Comparison of ENCODE assay signal across 2 cellular contexts in the genomic region with DNA sequence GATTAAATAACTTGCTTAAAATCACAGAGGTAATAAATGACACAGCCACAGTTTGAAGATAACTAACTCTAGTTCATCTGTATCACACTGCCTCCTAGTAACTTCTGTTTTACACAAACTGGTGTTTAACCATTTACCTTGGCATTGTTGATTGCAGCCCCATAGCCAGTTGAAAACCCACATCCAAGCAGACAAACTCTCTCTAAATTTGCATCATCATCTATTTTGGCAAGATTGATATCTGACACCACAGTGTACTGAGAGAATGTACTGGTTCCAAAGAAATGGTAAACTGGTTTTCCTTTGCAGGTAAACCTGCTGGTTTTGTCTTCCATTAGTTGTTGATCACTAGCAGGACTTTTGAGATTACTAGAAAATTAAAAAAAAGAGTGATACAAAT.
TF ChIP-seq lines count a peak whose summit lies in the region.

No MANE protein-coding gene starts in this region.

TF ChIP-seq in IMR-90, 13 proteins besides CTCF, POLR2A, EP300 and RAD21:
- TF ChIP-seq CHD1 (IDR thresholded peaks at IDR 0.05; ENCODE audit: low read depth, low read length) = no peak
- peak; percentile 12; the same call in 1 of the 2 replicates for TF ChIP-seq MAFK (IDR thresholded peaks at IDR 0.05; ENCODE audit: low read depth, low read length)
- no peak for TF ChIP-seq SMC3 (IDR thresholded peaks at IDR 0.05; ENCODE audit: low read depth, low read length)
- TF ChIP-seq MAZ (IDR thresholded peaks at IDR 0.05; ENCODE audit: borderline replicate concordance, low read depth, low read length) = no peak
- TF ChIP-seq, protein P1, sequence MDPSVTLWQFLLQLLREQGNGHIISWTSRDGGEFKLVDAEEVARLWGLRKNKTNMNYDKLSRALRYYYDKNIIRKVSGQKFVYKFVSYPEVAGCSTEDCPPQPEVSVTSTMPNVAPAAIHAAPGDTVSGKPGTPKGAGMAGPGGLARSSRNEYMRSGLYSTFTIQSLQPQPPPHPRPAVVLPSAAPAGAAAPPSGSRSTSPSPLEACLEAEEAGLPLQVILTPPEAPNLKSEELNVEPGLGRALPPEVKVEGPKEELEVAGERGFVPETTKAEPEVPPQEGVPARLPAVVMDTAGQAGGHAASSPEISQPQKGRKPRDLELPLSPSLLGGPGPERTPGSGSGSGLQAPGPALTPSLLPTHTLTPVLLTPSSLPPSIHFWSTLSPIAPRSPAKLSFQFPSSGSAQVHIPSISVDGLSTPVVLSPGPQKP (IDR thresholded peaks at IDR 0.05; ENCODE audit: borderline replicate concordance, low read depth, low read length) = no peak
- TF ChIP-seq, protein P2, sequence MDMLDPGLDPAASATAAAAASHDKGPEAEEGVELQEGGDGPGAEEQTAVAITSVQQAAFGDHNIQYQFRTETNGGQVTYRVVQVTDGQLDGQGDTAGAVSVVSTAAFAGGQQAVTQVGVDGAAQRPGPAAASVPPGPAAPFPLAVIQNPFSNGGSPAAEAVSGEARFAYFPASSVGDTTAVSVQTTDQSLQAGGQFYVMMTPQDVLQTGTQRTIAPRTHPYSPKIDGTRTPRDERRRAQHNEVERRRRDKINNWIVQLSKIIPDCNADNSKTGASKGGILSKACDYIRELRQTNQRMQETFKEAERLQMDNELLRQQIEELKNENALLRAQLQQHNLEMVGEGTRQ (IDR thresholded peaks at IDR 0.05; ENCODE audit: low read depth, low read length) = no peak
- TF ChIP-seq BHLHE40 (IDR thresholded peaks at IDR 0.05; ENCODE audit: low read depth, low read length) = no peak
- no peak for TF ChIP-seq FOS (IDR thresholded peaks at IDR 0.05; ENCODE audit: low read depth, low read length)
- no peak for TF ChIP-seq CEBPB (IDR thresholded peaks at IDR 0.05; ENCODE audit: low read depth, low read length)
TF ChIP-seq in IMR-90: peak in this region for 1.

TF ChIP-seq in HepG2, 621 proteins besides CTCF, POLR2A, EP300 and RAD21:
- peak; percentile 43 to 67 for TF ChIP-seq MAFK (conservative IDR thresholded peaks at IDR 0.05 in 1 of 2, IDR thresholded peaks at IDR 0.05 in 1 of 2; ENCODE audit: low read length in 2 of 2)
- TF ChIP-seq ZNF891 (CRISPR knock-in tag; IDR thresholded peaks at IDR 0.05) = no peak
- peak; percentile 47 for TF ChIP-seq MAFF (IDR thresholded peaks at IDR 0.05; ENCODE audit: low read depth, low read length)
